In genomic region chr18:27599202-27599829, GRCh38 we compare ENCODE assay signal across 9 cellular contexts.
DNase-seq lines count a peak whose midpoint lies in the region; TF ChIP-seq lines count a peak whose summit lies in the region.
"Had no signal": no experiment of that assay in that cellular context is flagged by ENCODE, and none has a peak within 500 bp of the region (broad histone marks: within the 10 kb centered on the region; RNA-seq: fewer than 3 reads in every experiment).

No MANE protein-coding gene starts in this region.

- peaks cover 0 to 12% (median 4%) of the 10 kb centered on the region in 5 donors for H3K9me3 Mint-ChIP-seq in CD8-positive, alpha-beta memory T cell

- POLR2A ChIA-PET in CD8-positive, alpha-beta memory T cell (lab: Charles Lee), result no interaction called here

- H3K36me3 Mint-ChIP-seq in CD8-positive, alpha-beta memory T cell, result no peaks in the 10 kb centered on the region

- no peaks in the 10 kb centered on the region for H3K4me1 Mint-ChIP-seq in CD8-positive, alpha-beta memory T cell
- H3K4me1 Mint-ChIP-seq: central memory CD8-positive, alpha-beta T cell had no signal

- TF ChIP-seq CTCF in GM20000 (IDR thresholded peaks at IDR 0.05; ENCODE audit: extremely low read depth, missing control alignments), result peak; percentile 90
- peak; percentile 91 for TF ChIP-seq CTCF in OCI-LY1 (IDR thresholded peaks at IDR 0.05; ENCODE audit: low read length)
- TF ChIP-seq CTCF in colonic mucosa (IDR thresholded peaks at IDR 0.05), result peak; percentile 76

- CTCF ChIA-PET in CD8-positive, alpha-beta memory T cell (lab: Charles Lee), result no interaction called here

- DNase-seq in NOMO-1 treated with DMSO at 0.1 percent for 48 hours (lab: John Stamatoyannopoulos, UW; ENCODE audit: unreplicated experiment), result peak; percentile 28
- no peak for DNase-seq in NOMO-1 treated with dmso at 0.1 percent for 144 hours (lab: John Stamatoyannopoulos, UW; ENCODE audit: unreplicated experiment)
- peak; percentile 45 for DNase-seq in GM20000 (ENCODE audit: low spot score)
- DNase-seq in HT-29 (ENCODE audit: low spot score), result peak; percentile 51
- peak; percentile 52 for DNase-seq in colonic mucosa
- peak; percentile 71 for DNase-seq in medulla oblongata (ENCODE audit: extremely low spot score)
- DNase-seq in CD8-positive, alpha-beta memory T cell, result no peak

- H3K27me3 ChIP-seq in OCI-LY1 (ENCODE audit: insufficient read depth, low read length), result no peaks in the 10 kb centered on the region
- H3K27me3 ChIP-seq in colonic mucosa, result no peaks in the 10 kb centered on the region
- no peaks in the 10 kb centered on the region for H3K27me3 ChIP-seq in CD8-positive, alpha-beta memory T cell (ENCODE audit: insufficient read depth, low read length, poor library complexity, severe bottlenecking)

- no peak overlapping the region for H3K27ac ChIP-seq in OCI-LY1 (ENCODE audit: low read depth, low read length, poor library complexity, severe bottlenecking)
- H3K27ac ChIP-seq in colonic mucosa, result no peak overlapping the region
- no peak overlapping the region for H3K27ac ChIP-seq in CD8-positive, alpha-beta memory T cell (ENCODE audit: low read depth, low read length)

- no peaks in the 10 kb centered on the region for H3K36me3 ChIP-seq in OCI-LY1 (ENCODE audit: insufficient read depth, low read length)
- no peaks in the 10 kb centered on the region for H3K36me3 ChIP-seq in colonic mucosa
- H3K36me3 ChIP-seq in CD8-positive, alpha-beta memory T cell (ENCODE audit: insufficient read depth, low read length), result no peaks in the 10 kb centered on the region

- H3K9me3 ChIP-seq in OCI-LY1 (ENCODE audit: low read length) (no peaks in the 10 kb centered on the region), colonic mucosa (no peaks in the 10 kb centered on the region)
- H3K9me3 ChIP-seq in CD8-positive, alpha-beta memory T cell (ENCODE audit: low read length), result no peaks in the 10 kb centered on the region

- no peaks in the 10 kb centered on the region for H3K27me3 Mint-ChIP-seq in CD8-positive, alpha-beta memory T cell
- H3K27me3 Mint-ChIP-seq: central memory CD8-positive, alpha-beta T cell had no signal

- intact Hi-C loops in colonic mucosa (cut with DNase I), result loop anchor here (5.0 kb wide), 1 partner anchor 237 kb away; no protein-coding TSS in a partner anchor

- no peaks in the 10 kb centered on the region for H3K79me2 ChIP-seq in OCI-LY1 (ENCODE audit: insufficient read depth, low read length)

- H4K20me1 ChIP-seq in OCI-LY1 (ENCODE audit: insufficient read depth, low read length), result no peaks in the 10 kb centered on the region

- H3F3A ChIP-seq in OCI-LY1 (ENCODE audit: insufficient read depth, low read length), result no peaks in the 10 kb centered on the region

- H3K27ac Mint-ChIP-seq in CD8-positive, alpha-beta memory T cell, result no peak overlapping the region

- no peak overlapping the region for H3K4me3 Mint-ChIP-seq in CD8-positive, alpha-beta memory T cell
- H3K4me3 Mint-ChIP-seq: central memory CD8-positive, alpha-beta T cell had no signal

- H3K4me2 ChIP-seq in OCI-LY1 (ENCODE audit: low read length), result no peak overlapping the region

- H3K9me2 ChIP-seq in OCI-LY1 (ENCODE audit: low read depth, low read length), result no peaks in the 10 kb centered on the region

- H3K4me1 ChIP-seq in OCI-LY1 (ENCODE audit: insufficient read depth, low read length, severe bottlenecking) (no peaks in the 10 kb centered on the region), colonic mucosa (no peaks in the 10 kb centered on the region)
- H3K4me1 ChIP-seq in CD8-positive, alpha-beta memory T cell (ENCODE audit: insufficient read depth, low read length), result no peaks in the 10 kb centered on the region

- H3K9ac ChIP-seq in OCI-LY1 (ENCODE audit: low read length), result no peak overlapping the region
- H3K9ac ChIP-seq in colonic mucosa (ENCODE audit: low read depth in 2 of 2, low read length in 2 of 2), result no peak overlapping the region

- no peak overlapping the region for H2AFZ ChIP-seq in OCI-LY1 (ENCODE audit: low read length)

- H3K4me3 ChIP-seq in OCI-LY1 (ENCODE audit: low read depth, low read length, poor library complexity, severe bottlenecking), result no peak overlapping the region
- no peak overlapping the region for H3K4me3 ChIP-seq in colonic mucosa
- no peak overlapping the region for H3K4me3 ChIP-seq in CD8-positive, alpha-beta memory T cell (ENCODE audit: low read length)

Comparison
In these comparisons a context has a peak if more than half of its experiments do, and no peak if none do; other contexts are left out.
1. DNase-seq: peak in NOMO-1 treated with DMSO at 0.1 percent for 48 hours (single experiment), GM20000 (single experiment), HT-29 (single experiment), colonic mucosa (single experiment) and medulla oblongata (single experiment); none in NOMO-1 treated with dmso at 0.1 percent for 144 hours (single experiment) and CD8-positive, alpha-beta memory T cell (0 of 5).
2. Peak in every context shown above with its lines, with median percentiles within 50 percentile points of each other: CTCF ChIP-seq.